ENCODE assay signal across 8 cellular contexts in the genomic region with DNA sequence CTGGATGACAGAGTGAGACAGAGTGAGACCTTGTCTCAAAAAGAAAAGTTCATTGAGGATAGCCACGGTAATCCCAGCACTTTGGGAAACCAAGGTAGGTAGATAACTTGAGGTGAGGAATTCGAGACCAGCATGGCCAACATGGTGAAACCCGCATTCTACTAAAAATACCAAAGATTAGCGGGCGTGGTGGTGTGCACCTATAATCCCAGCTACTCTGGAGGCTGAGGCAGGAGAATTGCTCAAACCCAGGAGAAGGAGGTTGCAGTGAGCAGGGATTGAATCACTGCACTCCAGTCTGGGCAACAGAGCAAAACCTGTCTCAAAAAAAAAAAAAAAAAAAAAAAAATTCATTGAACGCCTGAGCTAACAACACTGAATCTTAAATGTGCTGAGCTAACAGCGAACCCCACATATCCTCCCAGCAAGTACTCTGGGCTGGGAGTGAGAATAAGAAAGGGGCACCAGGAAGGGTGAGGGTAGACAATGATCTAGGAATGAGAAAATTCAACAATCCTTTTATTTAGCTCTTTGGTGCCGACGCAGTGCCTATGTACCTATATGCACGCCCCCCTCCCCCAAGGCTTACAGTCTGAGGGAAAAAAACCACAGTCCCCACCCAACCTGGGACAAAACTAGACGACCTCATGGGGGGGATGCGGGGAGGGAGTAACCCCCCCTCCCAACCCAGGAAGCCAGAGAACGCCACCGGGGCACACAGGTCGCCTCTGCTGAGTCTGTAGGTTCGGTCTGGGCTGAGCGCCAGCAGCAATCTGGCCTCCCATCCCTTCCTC. TPM values are rescaled to one million over a fixed set of nuclear protein-coding genes. Genes with fewer than 3 reads are reported as not detected.
DNase-seq lines count a peak whose midpoint lies in the region; ATAC-seq and TF ChIP-seq lines count a peak whose summit lies in the region.

No MANE protein-coding gene starts in this region.

- no peak overlapping the region for H2AFZ ChIP-seq in mesenchymal stem cell (ENCODE audit: low read depth, low read length)

- peak overlapping the region in 1 of 2 experiments; percentile 87 for H3K4me3 ChIP-seq in mesenchymal stem cell (ENCODE audit: insufficient read depth in 1 of 2, low read depth in 1 of 2, low read length in 2 of 2)
- peak overlapping the region; percentile 63 for H3K4me3 ChIP-seq in upper lobe of right lung
- H3K4me3 ChIP-seq in thyroid gland (replicated peaks in 1 of 3) = peak overlapping the region in 1 of 3 donors; percentile 47

- TF ChIP-seq CTCF in upper lobe of right lung (IDR thresholded peaks at IDR 0.05) = no peak
- TF ChIP-seq CTCF in thyroid gland (IDR thresholded peaks at IDR 0.05) = no peak

- H3K9me3 ChIP-seq in mesenchymal stem cell (ENCODE audit: control insufficient read depth, low read length) = no peaks in the 10 kb centered on the region
- no peaks in the 10 kb centered on the region for H3K9me3 ChIP-seq in upper lobe of right lung
- H3K9me3 ChIP-seq in thyroid gland = no peaks in the 10 kb centered on the region

- peak overlapping the region; percentile 90 for H3K4me2 ChIP-seq in mesenchymal stem cell (ENCODE audit: low read length, poor library complexity, severe bottlenecking)

- H3K36me3 Mint-ChIP-seq in activated naive CD4-positive, alpha-beta T cell treated with anti-CD3 and anti-CD28 coated beads, Interleukin-2, amount 50 U/mL, for 24 hours = no peaks in the 10 kb centered on the region
- no peaks in the 10 kb centered on the region for H3K36me3 Mint-ChIP-seq in activated naive CD4-positive, alpha-beta T cell treated with anti-CD3 and anti-CD28 coated beads, Interleukin-2, amount 50 U/mL, for 72 hours
- no peaks in the 10 kb centered on the region for H3K36me3 Mint-ChIP-seq in activated naive CD8-positive, alpha-beta T cell treated with anti-CD3 and anti-CD28 coated beads for 36 hours

- no peak overlapping the region for H2AK5ac ChIP-seq in mesenchymal stem cell (ENCODE audit: low read length, severe bottlenecking)

- H3K27me3 ChIP-seq in mesenchymal stem cell (ENCODE audit: control insufficient read depth in 1 of 2, insufficient read depth in 1 of 2, low read length in 2 of 2) = peaks cover 18 to 28% of the 10 kb centered on the region in 2 experiments
- peaks cover 3% of the 10 kb centered on the region for H3K27me3 ChIP-seq in upper lobe of right lung
- no peaks in the 10 kb centered on the region for H3K27me3 ChIP-seq in thyroid gland

- no peak for TF ChIP-seq POLR2A in thyroid gland (IDR thresholded peaks at IDR 0.05)

- WGBS in mesenchymal stem cell = 31% methylated on average over 12 of the region's 17 CpGs
- WGBS in thyroid gland, 2 donors = 37 to 44% methylated on average over 16 to 17 of the region's 17 CpGs

- H3K4me1 ChIP-seq in mesenchymal stem cell (ENCODE audit: control insufficient read depth, insufficient read depth, low read depth, low read length) (peaks cover 15% of the 10 kb centered on the region), upper lobe of right lung (no peaks in the 10 kb centered on the region), thyroid gland (peaks cover 0 to 4% of the 10 kb centered on the region in 2 donors)

- H3K4ac ChIP-seq in mesenchymal stem cell (ENCODE audit: low read depth in 1 of 2, low read length in 2 of 2) = no peak overlapping the region

- H3K27ac ChIP-seq in mesenchymal stem cell (ENCODE audit: low read length, poor library complexity, severe bottlenecking) = no peak overlapping the region
- H3K27ac ChIP-seq in upper lobe of right lung = no peak overlapping the region
- no peak overlapping the region for H3K27ac ChIP-seq in thyroid gland

- H3K18ac ChIP-seq in mesenchymal stem cell (ENCODE audit: low read depth in 1 of 2, low read length in 2 of 2) = no peak overlapping the region

- no peaks in the 10 kb centered on the region for H3K27me3 Mint-ChIP-seq in activated naive CD4-positive, alpha-beta T cell treated with anti-CD3 and anti-CD28 coated beads, Interleukin-2, amount 50 U/mL, for 24 hours
- no peaks in the 10 kb centered on the region for H3K27me3 Mint-ChIP-seq in activated naive CD8-positive, alpha-beta T cell treated with anti-CD3 and anti-CD28 coated beads for 36 hours

- ATAC-seq in activated naive CD4-positive, alpha-beta T cell treated with anti-CD3 and anti-CD28 coated beads, Interleukin-2, amount 50 U/mL, for 72 hours = no peak
- ATAC-seq in upper lobe of right lung (no peak), HG03439 (IDR thresholded peaks at IDR 0.05; ENCODE audit: unreplicated experiment) (no peak), GM18511 (IDR thresholded peaks at IDR 0.05; ENCODE audit: unreplicated experiment) (no peak)

- H3K36me3 ChIP-seq in mesenchymal stem cell (ENCODE audit: control insufficient read depth in 1 of 2, insufficient read depth in 2 of 2, low read depth in 1 of 2, low read length in 2 of 2) (peaks cover 0 to 4% of the 10 kb centered on the region in 2 experiments), upper lobe of right lung (no peaks in the 10 kb centered on the region), thyroid gland (no peaks in the 10 kb centered on the region)

- H3K79me1 ChIP-seq in mesenchymal stem cell (replicated peaks; ENCODE audit: low read length, poor library complexity, severe bottlenecking) = peaks cover 3% of the 10 kb centered on the region

- peak overlapping the region; percentile 81 for H3K9ac ChIP-seq in mesenchymal stem cell (ENCODE audit: low read length)

- H3K27ac Mint-ChIP-seq in activated naive CD4-positive, alpha-beta T cell treated with anti-CD3 and anti-CD28 coated beads, Interleukin-2, amount 50 U/mL, for 24 hours = no peak overlapping the region
- H3K27ac Mint-ChIP-seq in activated naive CD4-positive, alpha-beta T cell treated with anti-CD3 and anti-CD28 coated beads, Interleukin-2, amount 50 U/mL, for 72 hours = peak overlapping the region in 1 of 2 donors; percentile 82
- H3K27ac Mint-ChIP-seq in activated naive CD8-positive, alpha-beta T cell treated with anti-CD3 and anti-CD28 coated beads for 36 hours = no peak overlapping the region

- peaks cover 8% of the 10 kb centered on the region for H3K4me1 Mint-ChIP-seq in activated naive CD4-positive, alpha-beta T cell treated with anti-CD3 and anti-CD28 coated beads, Interleukin-2, amount 50 U/mL, for 24 hours
- H3K4me1 Mint-ChIP-seq in activated naive CD8-positive, alpha-beta T cell treated with anti-CD3 and anti-CD28 coated beads for 36 hours = peaks cover 6% of the 10 kb centered on the region

- no peak overlapping the region for H3K14ac ChIP-seq in mesenchymal stem cell (ENCODE audit: low read length in 2 of 2)

- peak overlapping the region; percentile 92 for H3K4me3 Mint-ChIP-seq in activated naive CD4-positive, alpha-beta T cell treated with anti-CD3 and anti-CD28 coated beads, Interleukin-2, amount 50 U/mL, for 24 hours
- H3K4me3 Mint-ChIP-seq in activated naive CD8-positive, alpha-beta T cell treated with anti-CD3 and anti-CD28 coated beads for 36 hours = peak overlapping the region; percentile 83

- H3K9me3 Mint-ChIP-seq in activated naive CD4-positive, alpha-beta T cell treated with anti-CD3 and anti-CD28 coated beads, Interleukin-2, amount 50 U/mL, for 24 hours = no peaks in the 10 kb centered on the region
- no peaks in the 10 kb centered on the region for H3K9me3 Mint-ChIP-seq in activated naive CD4-positive, alpha-beta T cell treated with anti-CD3 and anti-CD28 coated beads, Interleukin-2, amount 50 U/mL, for 72 hours
- H3K9me3 Mint-ChIP-seq in activated naive CD8-positive, alpha-beta T cell treated with anti-CD3 and anti-CD28 coated beads for 36 hours = no peaks in the 10 kb centered on the region

- H2BK5ac ChIP-seq in mesenchymal stem cell (ENCODE audit: low read depth, low read length, poor library complexity, severe bottlenecking) = no peak overlapping the region

- H2BK15ac ChIP-seq in mesenchymal stem cell (ENCODE audit: low read depth, poor library complexity, severe bottlenecking) = no peak overlapping the region

- no peak overlapping the region for H4K91ac ChIP-seq in mesenchymal stem cell (ENCODE audit: low read length)

- no peak for DNase-seq in activated naive CD4-positive, alpha-beta T cell treated with anti-CD3 and anti-CD28 coated beads, Interleukin-2, amount 50 U/mL, for 72 hours (ENCODE audit: low spot score in 2 of 2)
- no peak for DNase-seq in activated naive CD8-positive, alpha-beta T cell treated with anti-CD3 and anti-CD28 coated beads for 36 hours
- DNase-seq in mesenchymal stem cell (no peak), upper lobe of right lung (no peak), thyroid gland (no peak)

- no peak overlapping the region for H3K23ac ChIP-seq in mesenchymal stem cell (ENCODE audit: low read length in 2 of 2)

- no peak overlapping the region for H2BK12ac ChIP-seq in mesenchymal stem cell (ENCODE audit: low read length in 2 of 2)

- H4K8ac ChIP-seq in mesenchymal stem cell (ENCODE audit: low read length) = no peak overlapping the region

- H2BK120ac ChIP-seq in mesenchymal stem cell (ENCODE audit: low read depth, low read length) = no peak overlapping the region

- intact Hi-C loops in upper lobe of right lung (cut with DNase I) (loop anchor here (10.0 kb wide), 1 partner anchor 139 kb away; no protein-coding TSS in a partner anchor), thyroid gland (cut with DNase I) (loop anchor here (2.0 kb wide), 1 partner anchor 139 kb away; no protein-coding TSS in a partner anchor)

RNA-seq across cellular contexts. Expression of a gene that starts 1.4 kb away (rescaled TPM):
- total RNA-seq in activated naive CD4-positive, alpha-beta T cell treated with anti-CD3 and anti-CD28 coated beads, Interleukin-2, amount 50 U/mL, for 72 hours = not detected
- not detected for total RNA-seq in activated naive CD8-positive, alpha-beta T cell treated with anti-CD3 and anti-CD28 coated beads for 36 hours
- not detected for polyA plus RNA-seq in mesenchymal stem cell (2013, experiment 1 of 2)
- polyA plus RNA-seq in mesenchymal stem cell (2013, experiment 2 of 2) = not detected
- 0.55 TPM for total RNA-seq in upper lobe of right lung
- total RNA-seq in thyroid gland = not detected

RNA-seq across cellular contexts. Expression of a gene that starts 13.3 kb away (rescaled TPM):
- total RNA-seq in activated naive CD4-positive, alpha-beta T cell treated with anti-CD3 and anti-CD28 coated beads, Interleukin-2, amount 50 U/mL, for 72 hours = under 1 TPM; 0.16 to 0.35 TPM
- total RNA-seq in activated naive CD8-positive, alpha-beta T cell treated with anti-CD3 and anti-CD28 coated beads for 36 hours = under 1 TPM; 0.30 to 0.35 TPM
- polyA plus RNA-seq in mesenchymal stem cell (2013, experiment 1 of 2) = not detected
- 0.03 TPM for polyA plus RNA-seq in mesenchymal stem cell (2013, experiment 2 of 2)
- total RNA-seq in upper lobe of right lung = 0.29 TPM
- total RNA-seq in thyroid gland = not detected

RNA-seq across cellular contexts. Expression of a gene that starts 40.6 kb away (rescaled TPM):
- 10 to 100 TPM; 19.0 to 28.1 TPM for total RNA-seq in activated naive CD4-positive, alpha-beta T cell treated with anti-CD3 and anti-CD28 coated beads, Interleukin-2, amount 50 U/mL, for 72 hours
- 10 to 100 TPM; 28.2 to 29.8 TPM for total RNA-seq in activated naive CD8-positive, alpha-beta T cell treated with anti-CD3 and anti-CD28 coated beads for 36 hours
- 37.8 TPM for polyA plus RNA-seq in mesenchymal stem cell (2013, experiment 1 of 2)
- 38.6 TPM for polyA plus RNA-seq in mesenchymal stem cell (2013, experiment 2 of 2)
- total RNA-seq in upper lobe of right lung = 59.3 TPM
- 100 to 1,000 TPM in 3 of 4 donors, 10 to 100 TPM in 1; 88.9 to 190 (median 133) TPM for total RNA-seq in thyroid gland
